ENCODE assay signal across 8 cellular contexts in genomic region chr19:57350877-57351805, GRCh38. TPM values are rescaled to one million over a fixed set of nuclear protein-coding genes. Genes with fewer than 3 reads are reported as not detected.
DNase-seq lines count a peak whose midpoint lies in the region; ATAC-seq, FAIRE-seq and TF ChIP-seq lines count a peak whose summit lies in the region.

Gene ZNF304 (plus strand): TSS chr19:57351271. CDS start chr19:57351665, 394 bp downstream.

- no peak within 1 kb of the TSS for H3K14ac ChIP-seq in H1 (ENCODE audit: insufficient read length)

- peak; percentile 72 to 94 (median 81) for DNase-seq in CD4-positive, CD25-positive, alpha-beta regulatory T cell
- DNase-seq in NCI-H774 (lab: John Stamatoyannopoulos, UW) = peak; percentile 96
- peak; percentile 88 for DNase-seq in activated CD8-positive, alpha-beta memory T cell treated with anti-CD3 and anti-CD28 coated beads for 24 hours
- peak; percentile 80 to 86 for DNase-seq in H1 (ENCODE audit: low read depth in 1 of 2, low spot score in 2 of 2)
- DNase-seq in memory B cell (ENCODE audit: low spot score in 2 of 2) = peak; percentile 69 to 75
- peak; percentile 75 for DNase-seq in stimulated activated CD8-positive, alpha-beta memory T cell treated with anti-CD3 and anti-CD28 coated beads, Interleukin-12 subunit alpha, Interleukin-12 subunit beta, amount 100 ng/mL, for 1 hour (ENCODE audit: low read depth)

- peak within 1 kb of the TSS; percentile 84 to 95 (median 88) for H3K9ac ChIP-seq in H1 (replicated peaks in 1 of 4; ENCODE audit: extremely low read depth in 1 of 4, low read depth in 3 of 4, low read length in 3 of 4)

- H3K4me3 Mint-ChIP-seq in CD4-positive, CD25-positive, alpha-beta regulatory T cell = peak within 1 kb of the TSS; percentile 92 to 96 (median 96)
- H3K4me3 Mint-ChIP-seq in memory B cell = peak within 1 kb of the TSS; percentile 95

- POLR2A ChIA-PET in H1 (lab: Charles Lee; ENCODE audit: partially characterized antibody) = interaction anchor here (0.6 to 1.9 kb wide), 8 partner anchors 9 to 287 kb away, joined by 3 to 10 read pairs (median 4); partner anchors contain the start of genes TRAPPC2B, ZNF547 and ZNF548

- peaks cover 45% of the 10 kb centered on the region for H3K36me3 Mint-ChIP-seq in CD4-positive, CD25-positive, alpha-beta regulatory T cell
- H3K36me3 Mint-ChIP-seq in memory B cell = peaks cover 36% of the 10 kb centered on the region

- peaks cover 16% of the 10 kb centered on the region for H3K4me1 ChIP-seq in CD4-positive, CD25-positive, alpha-beta regulatory T cell (ENCODE audit: control insufficient read depth, insufficient read depth, low read length, poor library complexity, severe bottlenecking)
- H3K4me1 ChIP-seq in H1 (replicated peaks in 1 of 4; ENCODE audit: control insufficient read depth in 3 of 4, insufficient read depth in 4 of 4, low read length in 3 of 4) = peaks cover 0 to 4% (median 4%) of the 10 kb centered on the region in 4 experiments; a peak in 5 of 7 replicates

- H3K36me3 ChIP-seq in CD4-positive, CD25-positive, alpha-beta regulatory T cell (ENCODE audit: control insufficient read depth, insufficient read depth, low read length) = peaks cover 38% of the 10 kb centered on the region
- peaks cover 2 to 19% (median 14%) of the 10 kb centered on the region in 4 experiments; a peak in 6 of 8 replicates for H3K36me3 ChIP-seq in H1 (ENCODE audit: control insufficient read depth in 2 of 4, insufficient read depth in 4 of 4, low read length in 3 of 4)

- H3K27ac Mint-ChIP-seq in CD4-positive, CD25-positive, alpha-beta regulatory T cell = peak within 1 kb of the TSS; percentile 38 to 97 (median 93)
- peak within 1 kb of the TSS; percentile 94 for H3K27ac Mint-ChIP-seq in memory B cell

- no peak within 1 kb of the TSS for H2BK15ac ChIP-seq in H1 (ENCODE audit: low read length)

- peak within 1 kb of the TSS; percentile 30; the same call in 1 of the 2 replicates for H4K8ac ChIP-seq in H1 (ENCODE audit: extremely low read depth, insufficient read depth, low read length)

- H3K23me2 ChIP-seq in H1 (ENCODE audit: low read depth, low read length) = peaks cover 12% of the 10 kb centered on the region; the same call in 1 of the 2 replicates

- peak; percentile 96 for FAIRE-seq in H1 (lab: Jason Lieb, UNC)

- H3K9me3 Mint-ChIP-seq in CD4-positive, CD25-positive, alpha-beta regulatory T cell = peaks cover 5 to 51% (median 35%) of the 10 kb centered on the region in 7 donors
- H3K9me3 Mint-ChIP-seq in memory B cell = peaks cover 17% of the 10 kb centered on the region

- H3K9me3 ChIP-seq in CD4-positive, CD25-positive, alpha-beta regulatory T cell (ENCODE audit: control insufficient read depth in 2 of 2, low read length in 2 of 2) = peaks cover 37 to 41% of the 10 kb centered on the region in 2 experiments
- H3K9me3 ChIP-seq in H1 (ENCODE audit: insufficient read depth in 2 of 2, low read depth in 1 of 2, low read length in 1 of 2) = no peaks in the 10 kb centered on the region

- peak within 1 kb of the TSS; percentile 69; the same call in 1 of the 2 replicates for H2BK5ac ChIP-seq in H1 (ENCODE audit: low read depth, low read length)

- H3K4me2 ChIP-seq in H1 (ENCODE audit: insufficient read depth in 1 of 2, low read depth in 2 of 2, low read length in 2 of 2) = peak within 1 kb of the TSS; percentile 93 to 94

- peak in 1 of 2 experiments; percentile 32; a peak in 2 of 3 replicates for TF ChIP-seq POLR2A in H1 (IDR thresholded peaks at IDR 0.05; ENCODE audit: control extremely low read depth in 1 of 2, low read depth in 2 of 2, low read length in 2 of 2)

- no peak within 1 kb of the TSS for H2AK5ac ChIP-seq in H1 (ENCODE audit: low read depth, low read length)

- TF ChIP-seq CTCF in H1 (IDR thresholded peaks at IDR 0.05; ENCODE audit: control extremely low read depth in 1 of 3, insufficient read depth in 1 of 3, low read depth in 1 of 3, low read length in 3 of 3) = no peak

- H3K4ac ChIP-seq in H1 (replicated peaks; ENCODE audit: insufficient read length, low read depth, low read length) = no peak within 1 kb of the TSS

- H4K20me1 ChIP-seq in H1 (replicated peaks in 1 of 2; ENCODE audit: control insufficient read depth in 1 of 2, insufficient read depth in 2 of 2, low read length in 2 of 2) = peaks cover 0 to 3% of the 10 kb centered on the region in 2 experiments

- peak within 1 kb of the TSS; percentile 99 for H3K18ac ChIP-seq in H1 (ENCODE audit: extremely low read depth, low read length)

- no peaks in the 10 kb centered on the region for H3K27me3 ChIP-seq in CD4-positive, CD25-positive, alpha-beta regulatory T cell (ENCODE audit: control insufficient read depth, insufficient read depth, low read length)
- no peaks in the 10 kb centered on the region for H3K27me3 ChIP-seq in H1 (replicated peaks in 1 of 4; ENCODE audit: control insufficient read depth in 3 of 4, extremely low read depth in 1 of 4, insufficient read depth in 3 of 4, low read length in 3 of 4)

- no peak within 1 kb of the TSS for H2BK120ac ChIP-seq in H1 (replicated peaks; ENCODE audit: low read depth, low read length)

- peak within 1 kb of the TSS; percentile 49 for H3K27ac ChIP-seq in CD4-positive, CD25-positive, alpha-beta regulatory T cell (ENCODE audit: insufficient read depth, low read length, poor library complexity, severe bottlenecking)
- peak within 1 kb of the TSS; percentile 41 for H3K27ac ChIP-seq in H1 (ENCODE audit: low read depth, low read length)

- CTCF ChIA-PET in H1 (lab: Charles Lee; ENCODE audit: partially characterized antibody) = interaction anchor here (1.0 kb wide), 1 partner anchor 12 kb away, joined by 3 read pairs; no protein-coding TSS in a partner anchor

- peak; percentile 99 to 100 for ATAC-seq in CD4-positive, CD25-positive, alpha-beta regulatory T cell (ENCODE audit: low read depth in 2 of 2)
- ATAC-seq in GM19395 (IDR thresholded peaks at IDR 0.05; ENCODE audit: unreplicated experiment) (peak; percentile 96), HG03558 (IDR thresholded peaks at IDR 0.05; ENCODE audit: extremely low read depth, unreplicated experiment) (peak; percentile 91), memory B cell (ENCODE audit: low read depth) (peak; percentile 100)

- H2AFZ ChIP-seq in H1 (ENCODE audit: low read length) = peak within 1 kb of the TSS; percentile 99

- no peak within 1 kb of the TSS for H4K91ac ChIP-seq in H1 (replicated peaks; ENCODE audit: insufficient read length, low read length)

- peak within 1 kb of the TSS; percentile 66 for H4K5ac ChIP-seq in H1 (ENCODE audit: insufficient read length, low read depth, low read length)

- peaks cover 14 to 36% (median 24%) of the 10 kb centered on the region in 4 donors for H3K4me1 Mint-ChIP-seq in CD4-positive, CD25-positive, alpha-beta regulatory T cell
- peaks cover 31% of the 10 kb centered on the region for H3K4me1 Mint-ChIP-seq in memory B cell

- peaks cover 6 to 29% of the 10 kb centered on the region in 2 experiments; a peak in 3 of 4 replicates for H3K79me2 ChIP-seq in H1 (ENCODE audit: control insufficient read depth in 1 of 2, insufficient read depth in 2 of 2, low read length in 2 of 2)

- 2% methylated on average over 55 of the region's 57 CpGs; no CpG with 5 or more reads in 1 of the 2 experiments for WGBS in H1 (ENCODE audit: extremely low coverage in 1 of 2, insufficient coverage in 1 of 2, insufficient read length in 1 of 2, insufficient replicate concordance in 2 of 2, low coverage in 1 of 2, low lambda C conversion rate in 2 of 2, missing lambda C conversion rate in 1 of 2), 2 experiments

- H3K23ac ChIP-seq in H1 (ENCODE audit: insufficient read length) = no peak within 1 kb of the TSS

- H3K4me3 ChIP-seq in CD4-positive, CD25-positive, alpha-beta regulatory T cell (ENCODE audit: low read depth, low read length) = peak within 1 kb of the TSS; percentile 88
- H3K4me3 ChIP-seq in H1 (ENCODE audit: extremely low read depth in 1 of 4, insufficient read depth in 2 of 4, low read depth in 3 of 4, low read length in 4 of 4) = peak within 1 kb of the TSS; percentile 88 to 100 (median 99)

- no peak within 1 kb of the TSS for H2BK20ac ChIP-seq in H1 (ENCODE audit: low read length)

- no peak within 1 kb of the TSS for H2BK12ac ChIP-seq in H1 (ENCODE audit: low read depth, low read length)

- TF ChIP-seq RAD21 in H1 (IDR thresholded peaks at IDR 0.05 in 1 of 2, conservative IDR thresholded peaks at IDR 0.05 in 1 of 2; ENCODE audit: low read depth in 2 of 2, low read length in 2 of 2) = no peak

- no peak for TF ChIP-seq EP300 in H1 (IDR thresholded peaks at IDR 0.05; ENCODE audit: borderline replicate concordance in 1 of 2, low read depth in 2 of 2, low read length in 2 of 2)

- H3K79me1 ChIP-seq in H1 (ENCODE audit: low read depth, low read length) = peaks cover 10% of the 10 kb centered on the region

- H3K56ac ChIP-seq in H1 (replicated peaks; ENCODE audit: insufficient read length, low read depth, low read length) = no peak within 1 kb of the TSS

- peaks cover 10% of the 10 kb centered on the region for H3K27me3 Mint-ChIP-seq in CD4-positive, CD25-positive, alpha-beta regulatory T cell
- no peaks in the 10 kb centered on the region for H3K27me3 Mint-ChIP-seq in memory B cell

TF ChIP-seq in H1, 55 proteins besides CTCF, POLR2A, EP300 and RAD21 (continues in another document):
- TF ChIP-seq TAF1 (IDR thresholded peaks at IDR 0.05; ENCODE audit: low read depth, low read length) (peak; percentile 81), HDAC2 (IDR thresholded peaks at IDR 0.05; ENCODE audit: borderline replicate concordance in 1 of 2, low read depth in 2 of 2, low read length in 2 of 2) (no peak), KDM5A (IDR thresholded peaks at IDR 0.05; ENCODE audit: low read length) (peak; percentile 85), SIX5 (IDR thresholded peaks at IDR 0.05; ENCODE audit: low read depth, low read length) (peak; percentile 61)
- TF ChIP-seq, protein P1, sequence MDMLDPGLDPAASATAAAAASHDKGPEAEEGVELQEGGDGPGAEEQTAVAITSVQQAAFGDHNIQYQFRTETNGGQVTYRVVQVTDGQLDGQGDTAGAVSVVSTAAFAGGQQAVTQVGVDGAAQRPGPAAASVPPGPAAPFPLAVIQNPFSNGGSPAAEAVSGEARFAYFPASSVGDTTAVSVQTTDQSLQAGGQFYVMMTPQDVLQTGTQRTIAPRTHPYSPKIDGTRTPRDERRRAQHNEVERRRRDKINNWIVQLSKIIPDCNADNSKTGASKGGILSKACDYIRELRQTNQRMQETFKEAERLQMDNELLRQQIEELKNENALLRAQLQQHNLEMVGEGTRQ (IDR thresholded peaks at IDR 0.05; ENCODE audit: low read length) = no peak

RNA-seq across cellular contexts. Expression of gene ZNF304, which starts in this region (rescaled TPM):
- total RNA-seq in CD4-positive, CD25-positive, alpha-beta regulatory T cell = 6.8 TPM
- polyA plus RNA-seq in CD4-positive, CD25-positive, alpha-beta regulatory T cell = 1 to 10 TPM; 1.9 to 4.4 (median 2.8) TPM
- 9.1 and 10.5 TPM in 2 replicates for total RNA-seq in H1 (2021; fragmentation: NEBNext Ultra II Directional; extraction: Animal tissue kit (Norgen Biotek cat#: 25700))
- 3.3 and 4.3 TPM in 2 replicates for polyA plus RNA-seq in H1 (2011; rRNA removed)
- polyA plus RNA-seq in H1 (2011; cell fraction: cytosol; rRNA removed) = 4.8 TPM
- polyA plus RNA-seq in H1 (2011; cell fraction: nucleus; rRNA removed) = 3.9 TPM
- 6.5 to 8.0 TPM (median 7.4 TPM) in 4 replicates for polyA plus RNA-seq in H1 (2012, experiment 1 of 2)
- polyA plus RNA-seq in H1 (2012, experiment 2 of 2) = 0.39 TPM
- polyA plus RNA-seq in H1 (2013, experiment 1 of 2) = 5.0 TPM
- polyA plus RNA-seq in H1 (2013, experiment 2 of 2) = 5.1 TPM
- 22.0 and 27.2 TPM in 2 replicates for polyA minus RNA-seq in H1 (2011; rRNA and poly(A)+ RNA removed)
- polyA minus RNA-seq in H1 (2011; cell fraction: cytosol; rRNA and poly(A)+ RNA removed) = 10.8 TPM
- 7.3 TPM for polyA minus RNA-seq in H1 (2011; cell fraction: nucleus; rRNA and poly(A)+ RNA removed)

Comparison
In these comparisons a context has a peak if more than half of its experiments do, and no peak if none do; other contexts are left out.
1. Peak in every context shown above with its lines: DNase-seq, ATAC-seq, H3K4me3 ChIP-seq and H3K27ac ChIP-seq.